Comparison of ENCODE assay signal across 19 cellular contexts in genomic region chr3:56054827-56055226, GRCh38.
"Had no signal": no experiment of that assay in that cellular context is flagged by ENCODE, and none has a peak within 500 bp of the region (broad histone marks: within the 10 kb centered on the region; RNA-seq: fewer than 3 reads in every experiment).

No MANE protein-coding gene starts in this region.

- ATAC-seq: activated CD8-positive, alpha-beta memory T cell treated with anti-CD3 and anti-CD28 coated beads, Interleukin-2, amount 10 ng/mL, durations not matched to agents 7 days and 5 days; activated T-helper 17 cell treated with anti-CD3 and anti-CD28 coated beads, Interleukin-2, amount 50 U/mL, for 72 hours; heart right ventricle; stimulated activated memory B cell treated with anti-CD40 and anti-IgM and Interleukin-4, amounts not matched to agents 10 μg/mL and 1 μg/mL and 100 μg/mL, for 72 hours had no signal

- H3K27ac ChIP-seq: cardiac muscle cell, esophagus muscularis mucosa, heart right ventricle, neutrophil, testis, upper lobe of left lung had no signal

- H3K9me3 ChIP-seq: esophagus muscularis mucosa, heart right ventricle, neutrophil, testis, upper lobe of left lung had no signal

- H3K36me3 ChIP-seq: cardiac muscle cell, esophagus muscularis mucosa, heart right ventricle, neutrophil, upper lobe of left lung had no signal

- H3K4me3 ChIP-seq: cardiac muscle cell, esophagus muscularis mucosa, heart right ventricle, testis, upper lobe of left lung had no signal

- H3K27me3 ChIP-seq: cardiac muscle cell, esophagus muscularis mucosa, neutrophil, testis, upper lobe of left lung had no signal

- DNase-seq: activated CD4-positive, alpha-beta memory T cell treated with anti-CD3 and anti-CD28 coated beads, Interleukin-2, amount 10 ng/mL, durations not matched to agents 7 days and 5 days; activated CD4-positive, alpha-beta T cell treated with anti-CD3 and anti-CD28 coated beads for 48 hours; activated CD4-positive, CD25-positive, alpha-beta regulatory T cell; activated CD8-positive, alpha-beta memory T cell treated with anti-CD3 and anti-CD28 coated beads, Interleukin-2, amount 10 ng/mL, durations not matched to agents 7 days and 5 days; activated naive CD4-positive, alpha-beta T cell treated with Interleukin-2 at 50 U/mL for 16 hours; activated naive CD8-positive, alpha-beta T cell treated with anti-CD3 and anti-CD28 coated beads, Interleukin-2, amount 10 ng/mL, durations not matched to agents 7 days and 5 days; amygdala; dermis blood vessel endothelial cell; effector memory CD4-positive, alpha-beta T cell; heart right ventricle; stimulated activated CD4-positive, alpha-beta T cell treated with anti-CD3 and anti-CD28 coated beads, Interleukin-4, amount 100 ng/mL, for 4 hours; testis; upper lobe of left lung had no signal

- FAIRE-seq: endothelial cell of umbilical vein had no signal

- H3K4me1 ChIP-seq: esophagus muscularis mucosa, heart right ventricle, testis, upper lobe of left lung had no signal
